In genomic region chr7:157682064-157682945, GRCh38 we compare ENCODE assay signal across 16 cellular contexts.
A peak's percentile ranks its signal among the peaks of the same experiment; 100 is the strongest.
DNase-seq lines count a peak whose midpoint lies in the region; ATAC-seq and TF ChIP-seq lines count a peak whose summit lies in the region.
"Had no signal": no experiment of that assay in that cellular context is flagged by ENCODE, and none has a peak within 500 bp of the region (broad histone marks: within the 10 kb centered on the region; RNA-seq: fewer than 3 reads in every experiment).

No MANE protein-coding gene starts in this region.

- TF ChIP-seq CTCF in chondrocyte (IDR thresholded peaks at IDR 0.05) (no peak), nephron progenitor cell (IDR thresholded peaks at IDR 0.05) (no peak), testis (IDR thresholded peaks at IDR 0.05) (no peak)

- no peak overlapping the region for H3K27ac ChIP-seq in testis
- H3K27ac ChIP-seq: A549 had no signal

- ATAC-seq in activated CD8-positive, alpha-beta memory T cell treated with anti-CD3 and anti-CD28 coated beads, Interleukin-2, amount 10 ng/mL, durations not matched to agents 7 days and 5 days: no peak
- ATAC-seq in GM19455 (IDR thresholded peaks at IDR 0.05; ENCODE audit: unreplicated experiment) (no peak), HG02759 (IDR thresholded peaks at IDR 0.05; ENCODE audit: unreplicated experiment) (no peak), HG03432 (IDR thresholded peaks at IDR 0.05; ENCODE audit: unreplicated experiment) (no peak)
- ATAC-seq: A549, GM12878 had no signal

- WGBS in testis, 2 donors: 64 to 69% methylated on average over 28 of the region's 28 CpGs

- no peak for TF ChIP-seq POLR2A in testis (IDR thresholded peaks at IDR 0.05)

- H3K4me1 ChIP-seq in testis: no peaks in the 10 kb centered on the region
- H3K4me1 ChIP-seq: A549, Caco-2 had no signal

- no peak overlapping the region for H3K27ac Mint-ChIP-seq in activated CD8-positive, alpha-beta memory T cell treated with anti-CD3 and anti-CD28 coated beads, Interleukin-2, amount 10 ng/mL, durations not matched to agents 7 days and 5 days
- H3K27ac Mint-ChIP-seq in chondrocyte (ENCODE audit: unreplicated experiment) (no peak overlapping the region), nephron progenitor cell (no peak overlapping the region)

- CTCF ChIA-PET in activated CD8-positive, alpha-beta memory T cell treated with anti-CD3 and anti-CD28 coated beads, Interleukin-2, amount 10 ng/mL, durations not matched to agents 7 days and 5 days (lab: Charles Lee): no interaction called here

- H3K36me3 Mint-ChIP-seq in activated CD8-positive, alpha-beta memory T cell treated with anti-CD3 and anti-CD28 coated beads, Interleukin-2, amount 10 ng/mL, durations not matched to agents 7 days and 5 days: no peaks in the 10 kb centered on the region
- H3K36me3 Mint-ChIP-seq in chondrocyte (ENCODE audit: low read depth) (no peaks in the 10 kb centered on the region), nephron progenitor cell (ENCODE audit: low read depth) (peaks cover 8% of the 10 kb centered on the region)

- H3K27me3 Mint-ChIP-seq in activated CD8-positive, alpha-beta memory T cell treated with anti-CD3 and anti-CD28 coated beads, Interleukin-2, amount 10 ng/mL, durations not matched to agents 7 days and 5 days: peaks cover 83% of the 10 kb centered on the region
- peaks cover 80% of the 10 kb centered on the region for H3K27me3 Mint-ChIP-seq in chondrocyte (ENCODE audit: low read depth)
- peaks cover 88% of the 10 kb centered on the region for H3K27me3 Mint-ChIP-seq in nephron progenitor cell (ENCODE audit: low read depth, poor library complexity)

- no peaks in the 10 kb centered on the region for H3K9me3 Mint-ChIP-seq in activated CD8-positive, alpha-beta memory T cell treated with anti-CD3 and anti-CD28 coated beads, Interleukin-2, amount 10 ng/mL, durations not matched to agents 7 days and 5 days (ENCODE audit: low read depth)
- H3K9me3 Mint-ChIP-seq in chondrocyte (ENCODE audit: low read depth) (no peaks in the 10 kb centered on the region), nephron progenitor cell (no peaks in the 10 kb centered on the region)

- peaks cover 4% of the 10 kb centered on the region for H3K4me1 Mint-ChIP-seq in activated CD8-positive, alpha-beta memory T cell treated with anti-CD3 and anti-CD28 coated beads, Interleukin-2, amount 10 ng/mL, durations not matched to agents 7 days and 5 days
- H3K4me1 Mint-ChIP-seq in chondrocyte (ENCODE audit: low read depth): peaks cover 5% of the 10 kb centered on the region
- peaks cover 65% of the 10 kb centered on the region for H3K4me1 Mint-ChIP-seq in nephron progenitor cell

- no peak overlapping the region for H3K4me3 Mint-ChIP-seq in activated CD8-positive, alpha-beta memory T cell treated with anti-CD3 and anti-CD28 coated beads, Interleukin-2, amount 10 ng/mL, durations not matched to agents 7 days and 5 days
- H3K4me3 Mint-ChIP-seq in chondrocyte (ENCODE audit: unreplicated experiment) (no peak overlapping the region), nephron progenitor cell (peak overlapping the region; percentile 44)

- H3K9me3 ChIP-seq in testis: no peaks in the 10 kb centered on the region
- H3K9me3 ChIP-seq: A549, Caco-2 had no signal

- intact Hi-C loops in testis (cut with DNase I; ENCODE audit: low total_unique reads): no loop called here

- no peak overlapping the region for H3K4me3 ChIP-seq in testis
- H3K4me3 ChIP-seq: A549, GM12878 had no signal

- DNase-seq in activated CD8-positive, alpha-beta memory T cell treated with anti-CD3 and anti-CD28 coated beads, Interleukin-2, amount 50 U/mL, for 48 hours: peak; percentile 45
- no peak for DNase-seq in activated CD8-positive, alpha-beta memory T cell treated with anti-CD3 and anti-CD28 coated beads, Interleukin-2, amount 10 ng/mL, durations not matched to agents 7 days and 5 days
- DNase-seq in chondrocyte (ENCODE audit: low spot score): peak; percentile 68
- DNase-seq in nephron progenitor cell: no peak
- peak; percentile 11 for DNase-seq in testis
- DNase-seq: Caco-2, DMS53, MV-4-11, NCI-H1436, NCI-H226, NCI-H526 had no signal

- H3K27me3 ChIP-seq in testis: no peaks in the 10 kb centered on the region

- H3K36me3 ChIP-seq in testis (ENCODE audit: low read depth, missing control alignments): no peaks in the 10 kb centered on the region

Comparison
In these comparisons a context has a peak if more than half of its experiments do, and no peak if none do; other contexts are left out.
1. DNase-seq: peak in activated CD8-positive, alpha-beta memory T cell treated with anti-CD3 and anti-CD28 coated beads, Interleukin-2, amount 50 U/mL, for 48 hours (single experiment), chondrocyte (single experiment) and testis (single experiment); none in activated CD8-positive, alpha-beta memory T cell treated with anti-CD3 and anti-CD28 coated beads, Interleukin-2, amount 10 ng/mL, durations not matched to agents 7 days and 5 days (single experiment) and nephron progenitor cell (single experiment).